In genomic region chr1:179384027-179384426, GRCh38 we compare ENCODE assay signal across 1 cellular context.
TF ChIP-seq lines count a peak whose summit lies in the region.

No MANE protein-coding gene starts in this region.

TF ChIP-seq in HepG2, 621 proteins besides CTCF, POLR2A, EP300 and RAD21 (continued from another document):
- no peak for TF ChIP-seq TEF (CRISPR knock-in tag; IDR thresholded peaks at IDR 0.05)
- no peak for TF ChIP-seq MIXL1 (CRISPR knock-in tag; IDR thresholded peaks at IDR 0.05)
- no peak for TF ChIP-seq CREM (IDR thresholded peaks at IDR 0.05)
- TF ChIP-seq CREM (CRISPR knock-in tag; IDR thresholded peaks at IDR 0.05), result no peak
- TF ChIP-seq TRIM22 (IDR thresholded peaks at IDR 0.05), result no peak
- no peak for TF ChIP-seq TAF15 (IDR thresholded peaks at IDR 0.05; ENCODE audit: low read depth, low read length, poor library complexity, severe bottlenecking)
- no peak for TF ChIP-seq ZFX (CRISPR knock-in tag; IDR thresholded peaks at IDR 0.05; ENCODE audit: low read depth)
- TF ChIP-seq PPARG (CRISPR knock-in tag; conservative IDR thresholded peaks at IDR 0.05), result peak; percentile 92
- TF ChIP-seq NFYB (CRISPR knock-in tag; IDR thresholded peaks at IDR 0.05), result no peak
- no peak for TF ChIP-seq MED1 (CRISPR knock-in tag; IDR thresholded peaks at IDR 0.05)
- TF ChIP-seq ZBTB7B (CRISPR knock-in tag; IDR thresholded peaks at IDR 0.05), result no peak
- TF ChIP-seq ZNF546 (CRISPR knock-in tag; conservative IDR thresholded peaks at IDR 0.05), result no peak
- no peak for TF ChIP-seq NFATC3 (CRISPR knock-in tag; IDR thresholded peaks at IDR 0.05)
- TF ChIP-seq ZEB1 (IDR thresholded peaks at IDR 0.05; ENCODE audit: insufficient replicate concordance, low read depth), result no peak
- TF ChIP-seq HNF4G (IDR thresholded peaks at IDR 0.05; ENCODE audit: borderline replicate concordance, low read depth, low read length), result 0 out of 2 replicates have a peak, but pooled peaks have one; percentile 13
- no peak for TF ChIP-seq HNF4G (CRISPR knock-in tag; IDR thresholded peaks at IDR 0.05; ENCODE audit: borderline replicate concordance, low read depth)
- no peak for TF ChIP-seq GPBP1L1 (CRISPR knock-in tag; IDR thresholded peaks at IDR 0.05)
- no peak for TF ChIP-seq POGK (CRISPR knock-in tag; conservative IDR thresholded peaks at IDR 0.05)
- no peak for TF ChIP-seq RBM39 (IDR thresholded peaks at IDR 0.05; ENCODE audit: low read depth, low read length, poor library complexity, severe bottlenecking)
- no peak for TF ChIP-seq PAX8 (CRISPR knock-in tag; IDR thresholded peaks at IDR 0.05; ENCODE audit: borderline replicate concordance)
- TF ChIP-seq RXRB (CRISPR knock-in tag; IDR thresholded peaks at IDR 0.05; ENCODE audit: borderline replicate concordance), result peak; percentile 81
- no peak for TF ChIP-seq ZMAT3 (CRISPR knock-in tag; conservative IDR thresholded peaks at IDR 0.05)
- TF ChIP-seq, protein P1, sequence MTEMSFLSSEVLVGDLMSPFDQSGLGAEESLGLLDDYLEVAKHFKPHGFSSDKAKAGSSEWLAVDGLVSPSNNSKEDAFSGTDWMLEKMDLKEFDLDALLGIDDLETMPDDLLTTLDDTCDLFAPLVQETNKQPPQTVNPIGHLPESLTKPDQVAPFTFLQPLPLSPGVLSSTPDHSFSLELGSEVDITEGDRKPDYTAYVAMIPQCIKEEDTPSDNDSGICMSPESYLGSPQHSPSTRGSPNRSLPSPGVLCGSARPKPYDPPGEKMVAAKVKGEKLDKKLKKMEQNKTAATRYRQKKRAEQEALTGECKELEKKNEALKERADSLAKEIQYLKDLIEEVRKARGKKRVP (CRISPR knock-in tag; IDR thresholded peaks at IDR 0.05), result no peak
- peak; percentile 38 for TF ChIP-seq ARID5B (CRISPR knock-in tag; IDR thresholded peaks at IDR 0.05)
- TF ChIP-seq NR1H2 (CRISPR knock-in tag; IDR thresholded peaks at IDR 0.05; ENCODE audit: borderline replicate concordance, low read depth), result no peak
- peak; percentile 68 for TF ChIP-seq FOXA3 (CRISPR knock-in tag; IDR thresholded peaks at IDR 0.05)
- TF ChIP-seq KDM4B (CRISPR knock-in tag; IDR thresholded peaks at IDR 0.05), result no peak
- no peak for TF ChIP-seq MIER3 (CRISPR knock-in tag; IDR thresholded peaks at IDR 0.05; ENCODE audit: borderline replicate concordance)
- no peak for TF ChIP-seq POLR2AphosphoS2 (IDR thresholded peaks at IDR 0.05; ENCODE audit: low read depth, low read length)
- TF ChIP-seq POGZ (CRISPR knock-in tag; IDR thresholded peaks at IDR 0.05), result no peak
- TF ChIP-seq SOX5 (CRISPR knock-in tag; IDR thresholded peaks at IDR 0.05; ENCODE audit: borderline replicate concordance), result peak; percentile 22; the same call in 1 of the 2 replicates
- peak; percentile 15; the same call in 1 of the 2 replicates for TF ChIP-seq THRA (CRISPR knock-in tag; IDR thresholded peaks at IDR 0.05; ENCODE audit: borderline replicate concordance)
- no peak for TF ChIP-seq RFXAP (CRISPR knock-in tag; IDR thresholded peaks at IDR 0.05; ENCODE audit: borderline replicate concordance)
- TF ChIP-seq ZFY (CRISPR knock-in tag; IDR thresholded peaks at IDR 0.05), result no peak
- TF ChIP-seq ZBTB8A (CRISPR knock-in tag; IDR thresholded peaks at IDR 0.05; ENCODE audit: borderline replicate concordance, low read depth), result no peak
- TF ChIP-seq CENPBD1 (CRISPR knock-in tag; IDR thresholded peaks at IDR 0.05; ENCODE audit: borderline replicate concordance, low read depth), result no peak
- TF ChIP-seq PLRG1 (conservative IDR thresholded peaks at IDR 0.05), result no peak
- TF ChIP-seq, protein P2, sequence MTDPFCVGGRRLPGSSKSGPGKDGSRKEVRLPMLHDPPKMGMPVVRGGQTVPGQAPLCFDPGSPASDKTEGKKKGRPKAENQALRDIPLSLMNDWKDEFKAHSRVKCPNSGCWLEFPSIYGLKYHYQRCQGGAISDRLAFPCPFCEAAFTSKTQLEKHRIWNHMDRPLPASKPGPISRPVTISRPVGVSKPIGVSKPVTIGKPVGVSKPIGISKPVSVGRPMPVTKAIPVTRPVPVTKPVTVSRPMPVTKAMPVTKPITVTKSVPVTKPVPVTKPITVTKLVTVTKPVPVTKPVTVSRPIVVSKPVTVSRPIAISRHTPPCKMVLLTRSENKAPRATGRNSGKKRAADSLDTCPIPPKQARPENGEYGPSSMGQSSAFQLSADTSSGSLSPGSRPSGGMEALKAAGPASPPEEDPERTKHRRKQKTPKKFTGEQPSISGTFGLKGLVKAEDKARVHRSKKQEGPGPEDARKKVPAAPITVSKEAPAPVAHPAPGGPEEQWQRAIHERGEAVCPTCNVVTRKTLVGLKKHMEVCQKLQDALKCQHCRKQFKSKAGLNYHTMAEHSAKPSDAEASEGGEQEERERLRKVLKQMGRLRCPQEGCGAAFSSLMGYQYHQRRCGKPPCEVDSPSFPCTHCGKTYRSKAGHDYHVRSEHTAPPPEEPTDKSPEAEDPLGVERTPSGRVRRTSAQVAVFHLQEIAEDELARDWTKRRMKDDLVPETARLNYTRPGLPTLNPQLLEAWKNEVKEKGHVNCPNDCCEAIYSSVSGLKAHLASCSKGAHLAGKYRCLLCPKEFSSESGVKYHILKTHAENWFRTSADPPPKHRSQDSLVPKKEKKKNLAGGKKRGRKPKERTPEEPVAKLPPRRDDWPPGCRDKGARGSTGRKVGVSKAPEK (CRISPR knock-in tag; IDR thresholded peaks at IDR 0.05; ENCODE audit: borderline replicate concordance), result no peak
- no peak for TF ChIP-seq ZFP82 (CRISPR knock-in tag; IDR thresholded peaks at IDR 0.05; ENCODE audit: borderline replicate concordance)
- no peak for TF ChIP-seq ZNF256 (CRISPR knock-in tag; conservative IDR thresholded peaks at IDR 0.05)
- no peak for TF ChIP-seq TEAD3 (CRISPR knock-in tag; optimal IDR thresholded peaks at IDR 0.05; ENCODE audit: borderline replicate concordance)
- TF ChIP-seq POLR2G (IDR thresholded peaks at IDR 0.05; ENCODE audit: low read depth, low read length), result no peak
- TF ChIP-seq ZNF816 (CRISPR knock-in tag; IDR thresholded peaks at IDR 0.05; ENCODE audit: borderline replicate concordance), result no peak
- TF ChIP-seq MEIS2 (CRISPR knock-in tag; IDR thresholded peaks at IDR 0.05), result no peak
- TF ChIP-seq ZNF709 (CRISPR knock-in tag; IDR thresholded peaks at IDR 0.05), result no peak
